In genomic region chr22:28180804-28181203, GRCh38 we compare ENCODE assay signal across 19 cellular contexts.
"Had no signal": no experiment of that assay in that cellular context is flagged by ENCODE, and none has a peak within 500 bp of the region (broad histone marks: within the 10 kb centered on the region; RNA-seq: fewer than 3 reads in every experiment).

No MANE protein-coding gene starts in this region.

- ATAC-seq: activated CD8-positive, alpha-beta T cell treated with anti-CD3 and anti-CD28 coated beads, Interleukin-2, amount 10 ng/mL, durations not matched to agents 7 days and 5 days; activated naive CD4-positive, alpha-beta T cell treated with anti-CD3 and anti-CD28 coated beads, Interleukin-2, amount 50 U/mL, for 72 hours; psoas muscle had no signal

- H3K27me3 ChIP-seq: dorsolateral prefrontal cortex, sigmoid colon, stomach had no signal

- H3K4me3 ChIP-seq: dorsolateral prefrontal cortex, psoas muscle, sigmoid colon, stomach, thoracic aorta had no signal

- DNase-seq: activated B cell treated with CpG ODN at 0.5 μM for 24 hours; activated CD4-positive, alpha-beta T cell treated with anti-CD3 and anti-CD28 coated beads for 48 hours; activated CD8-positive, alpha-beta memory T cell treated with anti-CD3 and anti-CD28 coated beads, Interleukin-2, amount 50 U/mL, for 4 hours; activated CD8-positive, alpha-beta T cell treated with anti-CD3 and anti-CD28 coated beads, Interleukin-2, amount 10 ng/mL, durations not matched to agents 7 days and 5 days; activated gamma-delta T cell; activated T-cell treated with anti-CD3 and anti-CD28 coated beads, Interleukin-2, amount 50 U/mL, for 48 hours; amygdala; dorsolateral prefrontal cortex; endodermal cell; erythroblast; hippocampal formation; kidney; psoas muscle; sigmoid colon; stimulated activated CD4-positive, alpha-beta T cell treated with anti-CD3 and anti-CD28 coated beads, Interleukin-1b, Interleukin-23, amount 100 ng/mL, for 48 hours; stomach; SW 1271 had no signal

- H3K27ac ChIP-seq: dorsolateral prefrontal cortex, psoas muscle, sigmoid colon, stomach, thoracic aorta had no signal

- H3K36me3 ChIP-seq: sigmoid colon, stomach, thoracic aorta had no signal

- H3K9me3 ChIP-seq: psoas muscle, sigmoid colon, stomach, thoracic aorta had no signal
